Comparison of ENCODE assay signal across 8 cellular contexts in the genomic region with DNA sequence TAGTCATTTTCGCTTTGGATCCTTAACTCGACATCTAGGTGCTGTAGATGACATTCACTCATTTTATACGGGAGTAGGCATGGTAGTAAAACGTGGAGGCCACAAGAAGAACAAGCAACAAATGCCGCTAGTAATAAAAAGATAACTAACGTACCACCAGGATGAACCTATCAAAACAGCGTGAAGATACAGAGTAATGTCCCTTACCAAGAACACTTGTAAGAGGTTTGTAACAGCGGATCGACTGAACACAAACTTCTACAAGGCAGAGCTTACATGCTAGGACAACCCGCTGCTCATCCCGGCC. TPM values are rescaled to one million over a fixed set of nuclear protein-coding genes. Genes with fewer than 3 reads are reported as not detected.
DNase-seq lines count a peak whose midpoint lies in the region; ATAC-seq and TF ChIP-seq lines count a peak whose summit lies in the region.

No MANE protein-coding gene starts in this region.

- H3K4me1 Mint-ChIP-seq in IgD-negative memory B cell = peaks cover 44 to 49% (median 44%) of the 10 kb centered on the region in 3 donors
- peaks cover 42 to 81% (median 60%) of the 10 kb centered on the region in 7 donors for H3K4me1 Mint-ChIP-seq in naive thymus-derived CD4-positive, alpha-beta T cell

- peaks cover 6% of the 10 kb centered on the region for H3K36me3 Mint-ChIP-seq in IgD-negative memory B cell
- peaks cover 0 to 14% (median 7%) of the 10 kb centered on the region in 5 donors for H3K36me3 Mint-ChIP-seq in naive thymus-derived CD4-positive, alpha-beta T cell

- peaks cover 8% of the 10 kb centered on the region for H3K4me1 ChIP-seq in colonic mucosa
- peaks cover 23 to 25% of the 10 kb centered on the region in 2 donors for H3K4me1 ChIP-seq in naive thymus-derived CD4-positive, alpha-beta T cell (ENCODE audit: control insufficient read depth in 2 of 2, insufficient read depth in 2 of 2, low read length in 2 of 2)

- H3K27ac ChIP-seq in colonic mucosa = peak overlapping the region; percentile 86
- H3K27ac ChIP-seq in naive thymus-derived CD4-positive, alpha-beta T cell (ENCODE audit: low read depth, low read length) = peak overlapping the region; percentile 86

- POLR2A ChIA-PET in naive thymus-derived CD4-positive, alpha-beta T cell (lab: Charles Lee) = interaction anchor here (0.9 to 1.1 kb wide), 2 partner anchors 10 to 29 kb away, joined by 3 read pairs; no protein-coding TSS in a partner anchor

- H3K4me3 Mint-ChIP-seq in IgD-negative memory B cell = peak overlapping the region; percentile 95 to 98 (median 96)
- peak overlapping the region; percentile 91 to 99 (median 98) for H3K4me3 Mint-ChIP-seq in naive thymus-derived CD4-positive, alpha-beta T cell

- H3K36me3 ChIP-seq in colonic mucosa = no peaks in the 10 kb centered on the region
- peaks cover 0 to 9% (median 0%) of the 10 kb centered on the region in 3 experiments for H3K36me3 ChIP-seq in naive thymus-derived CD4-positive, alpha-beta T cell (ENCODE audit: control insufficient read depth in 2 of 3, insufficient read depth in 3 of 3, low read length in 3 of 3)

- CTCF ChIA-PET in naive thymus-derived CD4-positive, alpha-beta T cell (lab: Charles Lee) = no interaction called here

- ATAC-seq in GM18508 (IDR thresholded peaks at IDR 0.05; ENCODE audit: insufficient read depth, unreplicated experiment) (peak; percentile 13), GM18519 (IDR thresholded peaks at IDR 0.05; ENCODE audit: low FRiP score, unreplicated experiment) (no peak)
- ATAC-seq in naive thymus-derived CD4-positive, alpha-beta T cell = peak; percentile 8

- H3K27me3 Mint-ChIP-seq in IgD-negative memory B cell = no peaks in the 10 kb centered on the region
- no peaks in the 10 kb centered on the region for H3K27me3 Mint-ChIP-seq in naive thymus-derived CD4-positive, alpha-beta T cell

- DNase-seq in colonic mucosa (no peak), posterior vena cava (ENCODE audit: low spot score) (no peak), SKM-1 (lab: John Stamatoyannopoulos, UW; ENCODE audit: unreplicated experiment) (no peak), HPDE6-E6E7 (ENCODE audit: extremely low spot score) (no peak)
- DNase-seq in naive thymus-derived CD4-positive, alpha-beta T cell = peak in 2 of 9 donors; percentile 6 to 32

- H3K9me3 Mint-ChIP-seq in IgD-negative memory B cell = peaks cover 0 to 5% (median 0%) of the 10 kb centered on the region in 3 donors
- peaks cover 0 to 6% (median 0%) of the 10 kb centered on the region in 11 donors for H3K9me3 Mint-ChIP-seq in naive thymus-derived CD4-positive, alpha-beta T cell

- intact Hi-C loops in colonic mucosa (cut with DNase I) = no loop called here
- intact Hi-C loops in naive thymus-derived CD4-positive, alpha-beta T cell (cut with micrococcal nuclease) = loop anchor here in 1 of 2 donors (1.0 kb wide), 1 partner anchor 8 kb away; no protein-coding TSS in a partner anchor
- intact Hi-C loops in posterior vena cava (cut with DNase I) = no loop called here

- H3K27ac Mint-ChIP-seq in IgD-negative memory B cell = peak overlapping the region; percentile 92 to 99 (median 96)
- peak overlapping the region; percentile 91 to 96 (median 95) for H3K27ac Mint-ChIP-seq in naive thymus-derived CD4-positive, alpha-beta T cell

- no peak for TF ChIP-seq CTCF in colonic mucosa (IDR thresholded peaks at IDR 0.05)

- H3K4me3 ChIP-seq in colonic mucosa = peak overlapping the region; percentile 85
- H3K4me3 ChIP-seq in naive thymus-derived CD4-positive, alpha-beta T cell (ENCODE audit: low read length) = peak overlapping the region; percentile 74

- peak overlapping the region; percentile 64 to 78 for H3K9ac ChIP-seq in colonic mucosa (ENCODE audit: low read depth in 2 of 2, low read length in 2 of 2)

- H3K9me3 ChIP-seq in colonic mucosa = no peaks in the 10 kb centered on the region
- no peaks in the 10 kb centered on the region for H3K9me3 ChIP-seq in naive thymus-derived CD4-positive, alpha-beta T cell (ENCODE audit: control insufficient read depth in 2 of 3, low read length in 3 of 3)

- no peaks in the 10 kb centered on the region for H3K27me3 ChIP-seq in colonic mucosa
- no peaks in the 10 kb centered on the region for H3K27me3 ChIP-seq in naive thymus-derived CD4-positive, alpha-beta T cell (ENCODE audit: control insufficient read depth in 2 of 2, insufficient read depth in 2 of 2, low read length in 2 of 2)

RNA-seq across cellular contexts. Expression of a gene that starts 0.7 kb away (rescaled TPM):
- 45.3 TPM for polyA plus RNA-seq in IgD-negative memory B cell
- total RNA-seq in colonic mucosa (10 to 100 TPM; 26.9 to 42.9 TPM), posterior vena cava (10 to 100 TPM; 24.7 to 31.7 TPM)
- 10 to 100 TPM; 64.0 to 77.3 (median 66.5) TPM for total RNA-seq in naive thymus-derived CD4-positive, alpha-beta T cell
- polyA plus RNA-seq in naive thymus-derived CD4-positive, alpha-beta T cell = 10 to 100 TPM; 16.6 to 28.3 TPM
